In genomic region chr20:13626724-13627123, GRCh38 we compare ENCODE assay signal across 22 cellular contexts. TPM values are rescaled to one million over a fixed set of nuclear protein-coding genes. Genes with fewer than 3 reads are reported as not detected.
DNase-seq lines count a peak whose midpoint lies in the region; ATAC-seq and TF ChIP-seq lines count a peak whose summit lies in the region.
"Had no signal": no experiment of that assay in that cellular context is flagged by ENCODE, and none has a peak within 500 bp of the region (broad histone marks: within the 10 kb centered on the region; RNA-seq: fewer than 3 reads in every experiment).

No MANE protein-coding gene starts in this region.

- H3K4me1 Mint-ChIP-seq in H9 (peaks cover 39 to 44% of the 10 kb centered on the region in 2 experiments), WTC11 (peaks cover 39% of the 10 kb centered on the region), HFFc6 (ENCODE audit: low read depth) (peaks cover 14% of the 10 kb centered on the region)

- no peak overlapping the region for H2BK120ac ChIP-seq in H9 (ENCODE audit: low read depth, low read length, poor library complexity, severe bottlenecking)

- H3K14ac ChIP-seq in H9 (ENCODE audit: insufficient read depth, low read length) = no peak overlapping the region

- H3K4me1 ChIP-seq in H9 (ENCODE audit: insufficient read depth, low read length) (peaks cover 6% of the 10 kb centered on the region; the same call in 1 of the 2 replicates), iPS-18a (ENCODE audit: control insufficient read depth, low read depth, low read length) (peaks cover 18% of the 10 kb centered on the region), thymus (ENCODE audit: control insufficient read depth, insufficient read depth, low read length) (peaks cover 4% of the 10 kb centered on the region)
- H3K4me1 ChIP-seq: A549 had no signal

- H2BK5ac ChIP-seq in H9 (ENCODE audit: insufficient read length, low read length) = no peak overlapping the region

- no peak overlapping the region for H4K5ac ChIP-seq in H9 (ENCODE audit: insufficient read length, low read depth, low read length)

- no peaks in the 10 kb centered on the region; the same call in 1 of the 2 replicates for H3K27me3 Mint-ChIP-seq in H9 (ENCODE audit: low read depth)
- H3K27me3 Mint-ChIP-seq in WTC11 (ENCODE audit: low read depth) = no peaks in the 10 kb centered on the region
- no peaks in the 10 kb centered on the region; the same call in 1 of the 2 replicates for H3K27me3 Mint-ChIP-seq in HFFc6 (ENCODE audit: insufficient read depth)
- H3K27me3 Mint-ChIP-seq: CD4-positive, alpha-beta T cell had no signal

- no peak for DNase-seq in H9
- DNase-seq in WTC11 (ENCODE audit: low spot score) = no peak
- no peak for DNase-seq in NCI-H526 (lab: John Stamatoyannopoulos, UW)
- no peak for DNase-seq in HFFc6
- DNase-seq: AML-193; CD4-positive, alpha-beta T cell; GOT3; NCI-H1048; NCI-H1417; NCI-H1694; NCI-H2029 treated with DMSO at 0.1 percent for 48 hours; NCI-H2227 treated with DMSO at 0.1 percent for 48 hours; NCI-H69; SIG-M5; SK-N-SH; SW 1271 had no signal

- WGBS in H9 (ENCODE audit: extremely low coverage, insufficient read length, low lambda C conversion rate) = no CpG with 5 or more reads among the region's 1 CpG
- WGBS in thymus = 90% methylated on average over 1 of the region's 1 CpG

- H3K4me3 ChIP-seq in iPS-18a (ENCODE audit: low read length) (peak overlapping the region; percentile 38), thymus (ENCODE audit: low read length) (no peak overlapping the region)
- H3K4me3 ChIP-seq: A549; BLaER1 treated with 17β-estradiol and CSF1 and Interleukin-3, amounts not matched to agents 10 nM and 100 nM had no signal

- H3K9me3 Mint-ChIP-seq in H9 = no peaks in the 10 kb centered on the region
- H3K9me3 Mint-ChIP-seq in WTC11 = no peaks in the 10 kb centered on the region
- H3K9me3 Mint-ChIP-seq in HFFc6 = no peaks in the 10 kb centered on the region
- H3K9me3 Mint-ChIP-seq: CD4-positive, alpha-beta T cell had no signal

- H3K4me3 Mint-ChIP-seq in H9 = peak overlapping the region in 1 of 2 experiments; percentile 54; a peak in 3 of 5 replicates
- H3K4me3 Mint-ChIP-seq in WTC11 = peak overlapping the region; percentile 34
- H3K4me3 Mint-ChIP-seq in HFFc6 = no peak overlapping the region
- H3K4me3 Mint-ChIP-seq: CD4-positive, alpha-beta T cell had no signal

- H4K8ac ChIP-seq in H9 (replicated peaks; ENCODE audit: insufficient read length, low read depth, low read length) = no peak overlapping the region

- H3K79me1 ChIP-seq in H9 (ENCODE audit: insufficient read depth, low read depth, low read length, poor library complexity, severe bottlenecking) = no peaks in the 10 kb centered on the region

- no peak overlapping the region for H2BK20ac ChIP-seq in H9 (ENCODE audit: low read depth, low read length, poor library complexity, severe bottlenecking)

- H3K36me3 Mint-ChIP-seq in H9 (ENCODE audit: insufficient read depth in 1 of 3, low read depth in 3 of 3) (peaks cover 7 to 18% (median 15%) of the 10 kb centered on the region in 3 experiments; a peak in 5 of 7 replicates), WTC11 (peaks cover 21% of the 10 kb centered on the region), HFFc6 (ENCODE audit: low read depth) (peaks cover 6% of the 10 kb centered on the region)

- H3K27ac ChIP-seq in H9 (ENCODE audit: insufficient read length, low read depth, low read length) (peak overlapping the region; percentile 80), iPS-18a (ENCODE audit: low read length) (no peak overlapping the region), thymus (ENCODE audit: low read depth) (peak overlapping the region; percentile 65)
- H3K27ac ChIP-seq: A549; BLaER1 treated with 17β-estradiol and CSF1 and Interleukin-3, amounts not matched to agents 10 nM and 100 nM had no signal

- POLR2A ChIA-PET in WTC11 (lab: Charles Lee) = no interaction called here

- CTCF ChIA-PET in WTC11 (lab: Charles Lee) = interaction anchor here (1.8 kb wide), 1 partner anchor 16 kb away, joined by 6 read pairs; no protein-coding TSS in a partner anchor

- no peak overlapping the region for H3K23ac ChIP-seq in H9 (ENCODE audit: insufficient read length, low read depth, low read length)

- no peak overlapping the region for H2AFZ ChIP-seq in H9 (ENCODE audit: low read length)

- H3K4me2 ChIP-seq in H9 (ENCODE audit: insufficient read depth, insufficient read length, low read length) = peak overlapping the region; percentile 36
- H3K4me2 ChIP-seq: A549; BLaER1 treated with 17β-estradiol and CSF1 and Interleukin-3, amounts not matched to agents 10 nM and 100 nM; SK-N-SH had no signal

- peak; percentile 50 for ATAC-seq in WTC11
- ATAC-seq in HG03159 (IDR thresholded peaks at IDR 0.05; ENCODE audit: unreplicated experiment) = no peak
- ATAC-seq: A549, Panc1 had no signal

- no peaks in the 10 kb centered on the region for H3K36me3 ChIP-seq in iPS-18a (ENCODE audit: control insufficient read depth, low read depth, low read length)
- peaks cover 12% of the 10 kb centered on the region for H3K36me3 ChIP-seq in thymus (ENCODE audit: control insufficient read depth, insufficient read depth)

- peak overlapping the region in 2 of 3 experiments; percentile 88 to 92; a peak in 5 of 7 replicates for H3K27ac Mint-ChIP-seq in H9
- peak overlapping the region; percentile 83 for H3K27ac Mint-ChIP-seq in WTC11
- H3K27ac Mint-ChIP-seq in HFFc6 = no peak overlapping the region
- H3K27ac Mint-ChIP-seq: CD4-positive, alpha-beta T cell had no signal

- no peak overlapping the region for H3T11ph ChIP-seq in H9 (ENCODE audit: low read length)

- no peaks in the 10 kb centered on the region for H3K79me2 ChIP-seq in H9 (ENCODE audit: insufficient read depth, low read length)

- no peak overlapping the region for H2BK12ac ChIP-seq in H9 (ENCODE audit: insufficient read length, low read depth, low read length)

- TF ChIP-seq CTCF in H9 (conservative IDR thresholded peaks at IDR 0.05) = no peak
- TF ChIP-seq CTCF in WTC11 (IDR thresholded peaks at IDR 0.05) = no peak
- no peak for TF ChIP-seq CTCF in HFFc6 (IDR thresholded peaks at IDR 0.05)

- H4K20me1 ChIP-seq in H9 (ENCODE audit: control insufficient read depth, insufficient read depth, insufficient read length) = no peaks in the 10 kb centered on the region

- H3K56ac ChIP-seq in H9 (ENCODE audit: insufficient read length, low read depth, low read length) = no peak overlapping the region

- no peaks in the 10 kb centered on the region for H3K27me3 ChIP-seq in H9 (ENCODE audit: insufficient read depth, low read length)
- no peaks in the 10 kb centered on the region for H3K27me3 ChIP-seq in iPS-18a (ENCODE audit: control insufficient read depth, insufficient read depth, low read length)
- no peaks in the 10 kb centered on the region for H3K27me3 ChIP-seq in thymus (ENCODE audit: control insufficient read depth, insufficient read depth)
- H3K27me3 ChIP-seq: BLaER1 treated with 17β-estradiol and CSF1 and Interleukin-3, amounts not matched to agents 10 nM and 100 nM had no signal

- H3K9ac ChIP-seq in H9 (ENCODE audit: extremely low read depth, insufficient read length, low read length) (no peak overlapping the region), iPS-18a (ENCODE audit: low read length) (no peak overlapping the region)
- H3K9ac ChIP-seq: BLaER1 treated with 17β-estradiol and CSF1 and Interleukin-3, amounts not matched to agents 10 nM and 100 nM; SK-N-SH had no signal

- H2AK5ac ChIP-seq in H9 (ENCODE audit: insufficient read length, low read length) = no peak overlapping the region

- no peaks in the 10 kb centered on the region for H3K23me2 ChIP-seq in H9 (ENCODE audit: insufficient read length, low read depth, low read length, poor library complexity, severe bottlenecking)

- H3K18ac ChIP-seq in H9 (ENCODE audit: insufficient read length, low read depth, low read length) = no peak overlapping the region

- H4K91ac ChIP-seq in H9 (ENCODE audit: insufficient read length, low read depth, low read length) = no peak overlapping the region

- no peak overlapping the region for H3K4ac ChIP-seq in H9 (ENCODE audit: low read depth, low read length)

- H3K9me3 ChIP-seq in H9 (ENCODE audit: control insufficient read depth, low read depth, low read length) = no peaks in the 10 kb centered on the region
- no peaks in the 10 kb centered on the region for H3K9me3 ChIP-seq in iPS-18a (ENCODE audit: control insufficient read depth, low read depth, low read length)
- no peaks in the 10 kb centered on the region for H3K9me3 ChIP-seq in thymus (ENCODE audit: control insufficient read depth)
- H3K9me3 ChIP-seq: A549; BLaER1 treated with 17β-estradiol and CSF1 and Interleukin-3, amounts not matched to agents 10 nM and 100 nM; SK-N-SH had no signal

- no peak overlapping the region for H2BK15ac ChIP-seq in H9 (ENCODE audit: low read depth, low read length)

TF ChIP-seq in WTC11, 78 proteins besides CTCF, POLR2A, EP300 and RAD21 (continues in another document):
- TF ChIP-seq OVOL2 (CRISPR knock-in tag; IDR thresholded peaks at IDR 0.05; ENCODE audit: borderline replicate concordance) (no peak), GRHL2 (CRISPR knock-in tag; IDR thresholded peaks at IDR 0.05; ENCODE audit: insufficient replicate concordance, severe bottlenecking) (no peak), CREB1 (CRISPR knock-in tag; IDR thresholded peaks at IDR 0.05) (no peak), SP1 (CRISPR knock-in tag; conservative IDR thresholded peaks at IDR 0.05) (no peak), ATF1 (CRISPR knock-in tag; IDR thresholded peaks at IDR 0.05) (no peak), PRRX2 (CRISPR knock-in tag; IDR thresholded peaks at IDR 0.05) (no peak), SMAD4 (CRISPR knock-in tag; IDR thresholded peaks at IDR 0.05) (no peak), E2F4 (CRISPR knock-in tag; IDR thresholded peaks at IDR 0.05; ENCODE audit: borderline replicate concordance, low read depth) (no peak), CBFB (CRISPR knock-in tag; IDR thresholded peaks at IDR 0.05; ENCODE audit: low read depth) (no peak)

RNA-seq across cellular contexts. Expression of gene TASP1, which starts 12.0 kb away (rescaled TPM):
- total RNA-seq in H9 (2021) (8.8 and 9.5 TPM in 2 replicates), WTC11 (2021) (11.6 to 12.4 TPM (median 12.2 TPM) in 3 replicates)
- polyA plus RNA-seq in thymus = 19.9 TPM
- total RNA-seq in HFFc6 (2021; fragmentation: NEBNext Ultra II Directional; extraction: Animal tissue kit (Norgen Biotek cat#: 25700)) = 1 to 10 TPM; 5.2 to 6.4 (median 6.0) TPM
